Comparison of ENCODE assay signal across 1 cellular context in genomic region chr1:156480411-156481192, GRCh38.
TF ChIP-seq lines count a peak whose summit lies in the region.

No MANE protein-coding gene starts in this region.

TF ChIP-seq in K562, 482 proteins besides CTCF, POLR2A, EP300 and RAD21 (continued from another document):
- TF ChIP-seq ZBTB40 (IDR thresholded peaks at IDR 0.05) (no peak), ZBTB40 (CRISPR knock-in tag; IDR thresholded peaks at IDR 0.05) (no peak), CBX5 (IDR thresholded peaks at IDR 0.05; ENCODE audit: borderline replicate concordance, low read depth) (no peak), RBM34 (IDR thresholded peaks at IDR 0.05; ENCODE audit: borderline replicate concordance, insufficient read depth, low read length) (no peak), SMC3 (conservative IDR thresholded peaks at IDR 0.05; ENCODE audit: insufficient read depth, low read depth, low read length) (0 out of 2 replicates have a peak, but pooled peaks have one; percentile 42), RREB1 (CRISPR knock-in tag; IDR thresholded peaks at IDR 0.05) (no peak), SMAD1 (IDR thresholded peaks at IDR 0.05; ENCODE audit: low read depth, low read length, partially characterized antibody) (no peak), U2AF1 (optimal IDR thresholded peaks at IDR 0.05; ENCODE audit: low read depth, low read length) (no peak), ZNF696 (CRISPR knock-in tag; conservative IDR thresholded peaks at IDR 0.05) (no peak), COPS2 (conservative IDR thresholded peaks at IDR 0.05) (no peak), FOSL1 (tag; conservative IDR thresholded peaks at IDR 0.05) (no peak), ZBTB33 (CRISPR knock-in tag; IDR thresholded peaks at IDR 0.05) (peak; percentile 99)
